In the genomic region with DNA sequence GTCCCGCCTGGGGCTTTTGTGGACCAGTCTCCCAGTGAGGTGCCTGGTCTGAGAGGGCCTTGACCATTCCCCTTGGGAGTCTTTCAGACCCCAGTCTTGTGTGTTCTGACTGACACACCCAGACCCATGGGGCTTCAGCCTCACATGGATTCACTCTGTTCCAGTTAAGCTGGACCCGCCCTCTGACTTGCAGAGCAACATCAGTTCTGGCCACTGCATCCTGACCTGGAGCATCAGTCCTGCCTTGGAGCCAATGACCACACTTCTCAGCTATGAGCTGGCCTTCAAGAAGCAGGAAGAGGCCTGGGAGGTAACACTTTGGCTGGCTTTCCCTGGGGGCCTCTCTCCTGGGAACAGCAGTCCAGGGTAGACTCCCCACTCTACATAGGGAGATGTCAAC, we compare ENCODE assay signal across 23 cellular contexts. TPM values are rescaled to one million over a fixed set of nuclear protein-coding genes. Genes with fewer than 3 reads are reported as not detected.
"Had no signal": no experiment of that assay in that cellular context is flagged by ENCODE, and none has a peak within 500 bp of the region (broad histone marks: within the 10 kb centered on the region; RNA-seq: fewer than 3 reads in every experiment).

No MANE protein-coding gene starts in this region.

- DNase-seq: activated CD4-positive, alpha-beta T cell treated with anti-CD3 and anti-CD28 coated beads for 48 hours; activated naive CD4-positive, alpha-beta T cell treated with Interleukin-2 at 50 U/mL for 16 hours; activated T-cell treated with anti-CD3 and anti-CD28 coated beads for 4 hours; anterior cingulate cortex; colonic mucosa; endodermal cell; heart left ventricle; kidney glomerular epithelial cell; left ventricle myocardium superior; occipital lobe; stimulated activated CD4-positive, alpha-beta T cell treated with anti-CD3 and anti-CD28 coated beads, Interleukin-2, amount 100 ng/mL, for 24 hours; stimulated activated naive CD8-positive, alpha-beta T cell treated with anti-CD3 and anti-CD28 coated beads, Interleukin-15, Interleukin-2, amounts not matched to agents 100 U/mL and 50 U/mL, for 24 hours; T-helper 17 cell had no signal

- H3K4me1 ChIP-seq: colonic mucosa, gastroesophageal sphincter, heart left ventricle, right atrium auricular region, tibial nerve had no signal

- H3K9me3 Mint-ChIP-seq: activated T-helper 1 cell treated with anti-CD3 and anti-CD28 coated beads, Interleukin-12 subunit alpha, Interleukin-12 subunit beta, Interleukin-2, Interleukin-4 antibody, amounts not matched to agents 30 ng/mL and 10 ng/mL and 1 ng/mL, durations not matched to agents 14 hours and 24 hours and 36 hours; central memory CD8-positive, alpha-beta T cell had no signal

- H3K4me3 Mint-ChIP-seq: brain; central memory CD8-positive, alpha-beta T cell; endodermal cell; WTC11 had no signal

- H3K9me3 ChIP-seq: colonic mucosa, gastroesophageal sphincter, heart left ventricle, right atrium auricular region, tibial nerve had no signal

- H3K27ac ChIP-seq: colonic mucosa, gastroesophageal sphincter, heart left ventricle, right atrium auricular region, tibial nerve had no signal

- H3K36me3 ChIP-seq: colonic mucosa, gastroesophageal sphincter, heart left ventricle, right atrium auricular region, tibial nerve had no signal

- H3K4me1 Mint-ChIP-seq: brain, endodermal cell, WTC11 had no signal

- H3K36me3 Mint-ChIP-seq: brain had no signal

- H3K27me3 ChIP-seq: colonic mucosa, gastroesophageal sphincter, heart left ventricle, right atrium auricular region, tibial nerve had no signal

- H3K4me3 ChIP-seq: colonic mucosa, gastroesophageal sphincter, heart left ventricle, right atrium auricular region, tibial nerve had no signal

- H3K27ac Mint-ChIP-seq: brain, endodermal cell, progenitor cell of endocrine pancreas, T-helper 17 cell, WTC11 had no signal

- ATAC-seq: gastroesophageal sphincter; heart left ventricle; left ventricle myocardium superior; stimulated activated naive CD8-positive, alpha-beta T cell treated with anti-CD3 and anti-CD28 coated beads, Interleukin-15, Interleukin-2, amounts not matched to agents 100 U/mL and 50 U/mL, for 24 hours; T-helper 17 cell; WTC11 had no signal

- H3K27me3 Mint-ChIP-seq: central memory CD8-positive, alpha-beta T cell; progenitor cell of endocrine pancreas; T-helper 17 cell had no signal

RNA-seq across cellular contexts. Expression of a gene that starts 6.8 kb away (rescaled TPM):
- total RNA-seq: left ventricle myocardium superior, progenitor cell of endocrine pancreas, right atrium auricular region, skeletal muscle tissue had no signal
- polyA plus RNA-seq: heart left ventricle, neural cell had no signal
